8 cellular contexts compared by ENCODE assay signal in the genomic region with DNA sequence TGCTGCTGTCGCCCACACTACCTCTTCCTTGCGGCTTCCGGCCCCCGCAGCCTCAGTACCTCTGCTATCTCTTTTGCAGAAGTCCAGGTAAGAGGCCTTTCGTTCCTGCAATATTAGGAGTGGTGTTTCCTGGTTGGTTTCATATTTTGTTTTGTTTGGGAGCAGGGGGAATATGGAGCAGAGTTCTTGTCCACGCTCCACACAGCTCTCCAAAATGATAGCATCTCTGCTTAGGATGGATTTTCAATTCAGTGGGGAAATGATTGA. TPM values are rescaled to one million over a fixed set of nuclear protein-coding genes. Genes with fewer than 3 reads are reported as not detected.
DNase-seq lines count a peak whose midpoint lies in the region; ATAC-seq and TF ChIP-seq lines count a peak whose summit lies in the region.

No MANE protein-coding gene starts in this region.

- peak overlapping the region; percentile 44 to 97 (median 84) for H3K4me3 ChIP-seq in heart left ventricle
- peak overlapping the region; percentile 62 to 76 (median 74) for H3K4me3 ChIP-seq in transverse colon

- peak overlapping the region; percentile 98 for H3K4me3 Mint-ChIP-seq in activated T-helper 17 cell treated with anti-CD3 and anti-CD28 coated beads, Interleukin-2, amount 50 U/mL, for 72 hours

- no peaks in the 10 kb centered on the region for H3K27me3 Mint-ChIP-seq in activated T-helper 17 cell treated with anti-CD3 and anti-CD28 coated beads, Interleukin-2, amount 50 U/mL, for 72 hours

- 2 to 3% (median 2%) methylated on average over 6 of the region's 6 CpGs for WGBS in heart left ventricle, 4 donors
- 0 to 5% methylated on average over 2 to 6 of the region's 6 CpGs for WGBS in transverse colon (ENCODE audit: low coverage in 1 of 2), 2 donors

- H3K4me1 ChIP-seq in heart left ventricle (peaks cover 0 to 34% (median 23%) of the 10 kb centered on the region in 12 donors), transverse colon (peaks cover 15 to 26% (median 17%) of the 10 kb centered on the region in 4 donors)

- no peaks in the 10 kb centered on the region for H3K9me3 Mint-ChIP-seq in activated T-helper 17 cell treated with anti-CD3 and anti-CD28 coated beads, Interleukin-2, amount 50 U/mL, for 72 hours

- no peak for TF ChIP-seq POLR2A in heart left ventricle (IDR thresholded peaks at IDR 0.05)
- no peak for TF ChIP-seq POLR2A in transverse colon (IDR thresholded peaks at IDR 0.05)

- no peak for TF ChIP-seq EP300 in transverse colon (IDR thresholded peaks at IDR 0.05; ENCODE audit: low read depth)

- intact Hi-C loops in heart left ventricle (cut with DNase I): loop anchor here in 3 of 10 donors (5.0 to 10.0 kb wide), 3 partner anchors 172 to 192 kb away; a partner anchor contains a TSS
- intact Hi-C loops in cardiac septum (cut with DNase I): loop anchor here (5.0 kb wide), 2 partner anchors 50 to 180 kb away; a partner anchor contains a TSS
- intact Hi-C loops in transverse colon (cut with DNase I; ENCODE audit: low total_unique reads): no loop called here

- H3K9me3 ChIP-seq in heart left ventricle (peaks cover 0 to 9% (median 0%) of the 10 kb centered on the region in 12 donors), transverse colon (peaks cover 0 to under 1% of the 10 kb centered on the region in 2 donors)

- H3K4me1 Mint-ChIP-seq in activated T-helper 17 cell treated with anti-CD3 and anti-CD28 coated beads, Interleukin-2, amount 50 U/mL, for 72 hours: peaks cover 29% of the 10 kb centered on the region

- ATAC-seq in heart left ventricle: no peak
- ATAC-seq in activated T-helper 17 cell treated with anti-CD3 and anti-CD28 coated beads, Interleukin-2, amount 50 U/mL, for 72 hours (replicated peaks): no peak
- ATAC-seq in GM18511 (IDR thresholded peaks at IDR 0.05; ENCODE audit: unreplicated experiment): no peak
- ATAC-seq in HG03457 (IDR thresholded peaks at IDR 0.05; ENCODE audit: unreplicated experiment): no peak
- ATAC-seq in GM18498 (IDR thresholded peaks at IDR 0.05; ENCODE audit: unreplicated experiment): no peak

- H3K27me3 ChIP-seq in heart left ventricle (no peaks in the 10 kb centered on the region), layer of hippocampus (ENCODE audit: control insufficient read depth, insufficient read depth, low read length) (no peaks in the 10 kb centered on the region), transverse colon (no peaks in the 10 kb centered on the region)

- DNase-seq in heart left ventricle (no peak), cardiac septum (ENCODE audit: low spot score) (no peak), transverse colon (no peak)

- no peak for TF ChIP-seq CTCF in heart left ventricle (IDR thresholded peaks at IDR 0.05)
- TF ChIP-seq CTCF in transverse colon (IDR thresholded peaks at IDR 0.05): no peak

- H3K27ac Mint-ChIP-seq in activated T-helper 17 cell treated with anti-CD3 and anti-CD28 coated beads, Interleukin-2, amount 50 U/mL, for 72 hours: peak overlapping the region; percentile 100

- H3K27ac ChIP-seq in heart left ventricle (peak overlapping the region in 11 of 12 donors; percentile 69 to 93 (median 88)), layer of hippocampus (ENCODE audit: low read depth, low read length) (peak overlapping the region; percentile 94), transverse colon (peak overlapping the region; percentile 78 to 89 (median 86))

- H3K36me3 Mint-ChIP-seq in activated T-helper 17 cell treated with anti-CD3 and anti-CD28 coated beads, Interleukin-2, amount 50 U/mL, for 72 hours (ENCODE audit: low read depth): peaks cover 63% of the 10 kb centered on the region

- in situ Hi-C loops in transverse colon (cut with MboI; ENCODE audit: low pct_ligation_motif_present in 1 of 4, low pct_unique_long_range_greater_than_20kb in 1 of 4, low sequenced_read_pairs in 3 of 4): no loop called here

- peaks cover 0 to 46% (median 44%) of the 10 kb centered on the region in 9 donors for H3K36me3 ChIP-seq in heart left ventricle
- peaks cover 0 to 37% (median 19%) of the 10 kb centered on the region in 4 donors for H3K36me3 ChIP-seq in transverse colon

RNA-seq across cellular contexts. Expression of a gene that starts 0.8 kb away (rescaled TPM):
- total RNA-seq in heart left ventricle (100 to 1,000 TPM in 7 of 9 donors, 10 to 100 TPM in 2; 91.5 to 205 (median 143) TPM), cardiac septum (111 TPM), transverse colon (100 to 1,000 TPM in 3 of 4 donors, 10 to 100 TPM in 1; 65.9 to 132 (median 106) TPM)
- 100 to 1,000 TPM; 139 to 162 TPM for polyA plus RNA-seq in heart left ventricle
- total RNA-seq in activated T-helper 17 cell treated with anti-CD3 and anti-CD28 coated beads, Interleukin-2, amount 50 U/mL, for 72 hours: 100 to 1,000 TPM; 110 to 152 TPM

RNA-seq across cellular contexts. Expression of a gene that starts 48.0 kb away (rescaled TPM):
- total RNA-seq in heart left ventricle (10 to 100 TPM in 2 of 9 donors, 1 to 10 TPM in 7; 1.8 to 28.0 (median 3.8) TPM), cardiac septum (2.3 TPM), transverse colon (10 to 100 TPM in 3 of 4 donors, under 1 TPM in 1; 1.00 to 67.0 (median 33.6) TPM)
- 1 to 10 TPM; 1.3 to 4.0 TPM for polyA plus RNA-seq in heart left ventricle
- under 1 TPM; 0.15 to 0.71 TPM for total RNA-seq in activated T-helper 17 cell treated with anti-CD3 and anti-CD28 coated beads, Interleukin-2, amount 50 U/mL, for 72 hours
